ENCODE assay signal across 27 cellular contexts in the genomic region with DNA sequence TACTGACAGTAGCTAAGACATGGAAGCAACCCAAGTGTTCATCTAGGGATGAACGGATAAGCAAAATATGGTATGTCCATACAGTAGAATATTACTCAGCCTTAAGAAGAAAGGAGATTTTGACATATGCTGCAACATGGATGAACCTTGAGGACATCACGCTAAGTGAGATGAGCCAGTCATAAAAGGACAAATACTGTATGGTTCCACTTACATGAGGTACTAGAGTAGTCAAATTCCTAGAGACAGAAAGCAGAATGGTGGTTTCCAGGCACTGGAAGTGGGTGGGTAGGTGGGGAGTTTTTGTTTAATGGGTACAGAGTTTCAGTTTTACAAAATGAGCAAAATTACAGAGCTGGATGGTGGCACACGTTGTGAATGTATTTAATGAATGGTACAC. TPM values are rescaled to one million over a fixed set of nuclear protein-coding genes. Genes with fewer than 3 reads are reported as not detected.
"Had no signal": no experiment of that assay in that cellular context is flagged by ENCODE, and none has a peak within 500 bp of the region (broad histone marks: within the 10 kb centered on the region; RNA-seq: fewer than 3 reads in every experiment).

No MANE protein-coding gene starts in this region.

- H3K27ac ChIP-seq: SJSA1 had no signal

- H3K27ac Mint-ChIP-seq: activated CD8-positive, alpha-beta T cell treated with anti-CD3 and anti-CD28 coated beads for 36 hours; activated naive CD4-positive, alpha-beta T cell treated with anti-CD3 and anti-CD28 coated beads, Interleukin-2, amount 10 ng/mL, durations not matched to agents 7 days and 5 days; activated T-helper 1 cell treated with anti-CD3 and anti-CD28 coated beads, Interleukin-12 subunit alpha, Interleukin-12 subunit beta, Interleukin-2, Interleukin-4 antibody, amounts not matched to agents 30 ng/mL and 10 ng/mL and 1 ng/mL, durations not matched to agents 14 hours and 24 hours and 36 hours; brain; IgD-negative memory B cell; T-helper 1 cell treated with Interleukin-12 subunit alpha and Interleukin-12 subunit beta and Interleukin-4 antibody, amounts not matched to agents 30 μg/mL and 1 μg/mL, for 36 hours; T-helper 2 cell treated with Interferon-gamma antibody and Interleukin-4, amounts not matched to agents 5 μg/mL and 100 μg/mL, for 36 hours had no signal

- H3K36me3 Mint-ChIP-seq: activated naive CD4-positive, alpha-beta T cell treated with anti-CD3 and anti-CD28 coated beads, Interleukin-2, amount 10 ng/mL, durations not matched to agents 7 days and 5 days; IgD-negative memory B cell had no signal

- H3K36me3 ChIP-seq: SJSA1 had no signal

- FAIRE-seq: bronchial epithelial cell, TTC549 had no signal

- DNase-seq: activated CD4-positive, alpha-beta T cell treated with anti-CD3 and anti-CD28 coated beads, Interleukin-2, amount 50 U/mL, for 1 hour; activated CD8-positive, alpha-beta memory T cell treated with anti-CD3 and anti-CD28 coated beads, Interleukin-2, amount 50 U/mL, for 4 hours; activated CD8-positive, alpha-beta T cell treated with anti-CD3 and anti-CD28 coated beads for 36 hours; activated effector memory CD4-positive, alpha-beta T cell treated with Interleukin-2 at 50 U/mL for 16 hours; activated naive CD4-positive, alpha-beta T cell treated with anti-CD3 and anti-CD28 coated beads, Interleukin-2, amount 10 ng/mL, durations not matched to agents 7 days and 5 days; caudate nucleus; cerebellar nuclear complex; KBM-7; NCI-H1048; NCI-H1105 treated with DMSO at 0.1 percent for 48 hours; NCI-H1436 treated with DMSO at 0.1 percent for 48 hours; NCI-H1694 treated with DMSO at 0.1 percent for 48 hours; NCI-H2029; NCI-H345; NCI-H524 treated with DMSO at 0.1 percent for 48 hours; SHP77 treated with DMSO at 0.1 percent for 48 hours had no signal

- H3K9me3 Mint-ChIP-seq: activated CD8-positive, alpha-beta T cell treated with anti-CD3 and anti-CD28 coated beads for 36 hours; activated naive CD4-positive, alpha-beta T cell treated with anti-CD3 and anti-CD28 coated beads, Interleukin-2, amount 10 ng/mL, durations not matched to agents 7 days and 5 days; activated T-helper 1 cell treated with anti-CD3 and anti-CD28 coated beads, Interleukin-12 subunit alpha, Interleukin-12 subunit beta, Interleukin-2, Interleukin-4 antibody, amounts not matched to agents 30 ng/mL and 10 ng/mL and 1 ng/mL, durations not matched to agents 14 hours and 24 hours and 36 hours; T-helper 1 cell treated with Interleukin-12 subunit alpha and Interleukin-12 subunit beta and Interleukin-4 antibody, amounts not matched to agents 30 μg/mL and 1 μg/mL, for 36 hours; T-helper 2 cell treated with Interferon-gamma antibody and Interleukin-4, amounts not matched to agents 5 μg/mL and 100 μg/mL, for 36 hours had no signal

- H3K4me1 ChIP-seq: SJSA1 had no signal

- H3K4me3 Mint-ChIP-seq: activated CD8-positive, alpha-beta T cell treated with anti-CD3 and anti-CD28 coated beads for 36 hours; activated naive CD4-positive, alpha-beta T cell treated with anti-CD3 and anti-CD28 coated beads, Interleukin-2, amount 10 ng/mL, durations not matched to agents 7 days and 5 days; activated T-helper 1 cell treated with anti-CD3 and anti-CD28 coated beads, Interleukin-12 subunit alpha, Interleukin-12 subunit beta, Interleukin-2, Interleukin-4 antibody, amounts not matched to agents 30 ng/mL and 10 ng/mL and 1 ng/mL, durations not matched to agents 14 hours and 24 hours and 36 hours; brain; IgD-negative memory B cell; T-helper 1 cell treated with Interleukin-12 subunit alpha and Interleukin-12 subunit beta and Interleukin-4 antibody, amounts not matched to agents 30 μg/mL and 1 μg/mL, for 36 hours; T-helper 2 cell treated with Interferon-gamma antibody and Interleukin-4, amounts not matched to agents 5 μg/mL and 100 μg/mL, for 36 hours had no signal

- H3K4me1 Mint-ChIP-seq: activated naive CD4-positive, alpha-beta T cell treated with anti-CD3 and anti-CD28 coated beads, Interleukin-2, amount 10 ng/mL, durations not matched to agents 7 days and 5 days; IgD-negative memory B cell had no signal

- H3K4me2 ChIP-seq: SK-N-SH had no signal

- H3K9ac ChIP-seq: SK-N-SH had no signal

- H3K9me3 ChIP-seq: SK-N-SH had no signal

- H3K4me3 ChIP-seq: SJSA1 had no signal

RNA-seq across cellular contexts. Expression of a gene that starts 18.1 kb away (rescaled TPM):
- total RNA-seq: activated CD8-positive, alpha-beta T cell treated with anti-CD3 and anti-CD28 coated beads for 36 hours; MCF 10A; NCI-H460; SJSA1 had no signal
- polyA plus RNA-seq: IgD-negative memory B cell had no signal
